Comparison of ENCODE assay signal across 9 cellular contexts in genomic region chr3:183120538-183121215, GRCh38. TPM values are rescaled to one million over a fixed set of nuclear protein-coding genes. Genes with fewer than 3 reads are reported as not detected.
"Had no signal": no experiment of that assay in that cellular context is flagged by ENCODE, and none has a peak within 500 bp of the region (broad histone marks: within the 10 kb centered on the region; RNA-seq: fewer than 3 reads in every experiment).

No MANE protein-coding gene starts in this region.

- DNase-seq: GDM1, GF-D8 had no signal

- H3K4me3 ChIP-seq: GM12878 had no signal

- FAIRE-seq: G401.6, GM12878, GM12891, GM12892, GM18507, GM19239 had no signal

- ATAC-seq: GM12878 had no signal

RNA-seq across cellular contexts. Expression of gene LAMP3, which starts 41.9 kb away (rescaled TPM):
- total RNA-seq: G401 had no signal
